Comparison of ENCODE assay signal across 9 cellular contexts in genomic region chr12:94872671-94873367, GRCh38.
DNase-seq lines count a peak whose midpoint lies in the region; ATAC-seq, FAIRE-seq and TF ChIP-seq lines count a peak whose summit lies in the region.
"Had no signal": no experiment of that assay in that cellular context is flagged by ENCODE, and none has a peak within 500 bp of the region (broad histone marks: within the 10 kb centered on the region; RNA-seq: fewer than 3 reads in every experiment).

No MANE protein-coding gene starts in this region.

- H3K23me2 ChIP-seq in H1 (ENCODE audit: low read depth, low read length): peaks cover 13% of the 10 kb centered on the region; the same call in 1 of the 2 replicates

- peaks cover 0 to 1% of the 10 kb centered on the region in 2 experiments for H4K20me1 ChIP-seq in H1 (replicated peaks in 1 of 2; ENCODE audit: control insufficient read depth in 1 of 2, insufficient read depth in 2 of 2, low read length in 2 of 2)

- no peak overlapping the region for H4K91ac ChIP-seq in H1 (replicated peaks; ENCODE audit: insufficient read length, low read length)

- CTCF ChIA-PET in GM10248 (lab: Yijun Ruan, JAX) (interaction anchor here (0.6 to 3.1 kb wide), 10 partner anchors 8 to 252 kb away, joined by 3 to 16 read pairs (median 5); no protein-coding TSS in a partner anchor), H1 (lab: Charles Lee; ENCODE audit: partially characterized antibody) (interaction anchor here (1.1 to 1.4 kb wide), 2 partner anchors 57 to 83 kb away, joined by 3 to 4 read pairs; no protein-coding TSS in a partner anchor)

- H2BK20ac ChIP-seq in H1 (ENCODE audit: low read length): no peak overlapping the region

- H3K36me3 ChIP-seq in H1 (ENCODE audit: control insufficient read depth in 2 of 4, insufficient read depth in 4 of 4, low read length in 3 of 4) (no peaks in the 10 kb centered on the region), neuron (ENCODE audit: insufficient read depth, low read length) (no peaks in the 10 kb centered on the region)

- H3K4me1 ChIP-seq in H1 (replicated peaks in 1 of 4; ENCODE audit: control insufficient read depth in 3 of 4, insufficient read depth in 4 of 4, low read length in 3 of 4) (peaks cover 0 to 4% (median 3%) of the 10 kb centered on the region in 4 experiments; a peak in 6 of 7 replicates), neuron (ENCODE audit: insufficient read depth, low read length) (peaks cover 6% of the 10 kb centered on the region)

- ATAC-seq in GM19467 (IDR thresholded peaks at IDR 0.05; ENCODE audit: unreplicated experiment) (peak; percentile 19), HG03469 (IDR thresholded peaks at IDR 0.05; ENCODE audit: unreplicated experiment) (peak; percentile 13)

- no peak overlapping the region for H2BK120ac ChIP-seq in H1 (replicated peaks; ENCODE audit: low read depth, low read length)

- H3K9me3 ChIP-seq in H1 (ENCODE audit: insufficient read depth in 2 of 2, low read depth in 1 of 2, low read length in 1 of 2) (no peaks in the 10 kb centered on the region), neuron (ENCODE audit: low read length) (no peaks in the 10 kb centered on the region)

- H2BK5ac ChIP-seq in H1 (ENCODE audit: low read depth, low read length): no peak overlapping the region

- no peak overlapping the region; the same call in 1 of the 2 replicates for H3K18ac ChIP-seq in H1 (ENCODE audit: extremely low read depth, low read length)

- no peak overlapping the region for H3K9ac ChIP-seq in H1 (replicated peaks in 1 of 4; ENCODE audit: extremely low read depth in 1 of 4, low read depth in 3 of 4, low read length in 3 of 4)

- H3K4me3 ChIP-seq in H1 (ENCODE audit: extremely low read depth in 1 of 4, insufficient read depth in 2 of 4, low read depth in 3 of 4, low read length in 4 of 4) (peak overlapping the region; percentile 52 to 68 (median 59)), neuron (ENCODE audit: low read length) (peak overlapping the region; percentile 32)
- H3K4me3 ChIP-seq: K562 had no signal

- H3K4me2 ChIP-seq in H1 (ENCODE audit: insufficient read depth in 1 of 2, low read depth in 2 of 2, low read length in 2 of 2): peak overlapping the region; percentile 80 to 95

- no peak overlapping the region for H3K27ac ChIP-seq in H1 (ENCODE audit: low read depth, low read length)

- TF ChIP-seq EP300 in H1 (IDR thresholded peaks at IDR 0.05; ENCODE audit: borderline replicate concordance in 1 of 2, low read depth in 2 of 2, low read length in 2 of 2): no peak

- POLR2A ChIA-PET in GM10248 (lab: Yijun Ruan, JAX) (no interaction called here), H1 (lab: Charles Lee; ENCODE audit: partially characterized antibody) (no interaction called here)

- peak overlapping the region; percentile 29; the same call in 1 of the 2 replicates for H4K8ac ChIP-seq in H1 (ENCODE audit: extremely low read depth, insufficient read depth, low read length)

- no peak overlapping the region for H2BK15ac ChIP-seq in H1 (ENCODE audit: low read length)

- H2AK5ac ChIP-seq in H1 (ENCODE audit: low read depth, low read length): no peak overlapping the region

- WGBS in H1 (ENCODE audit: extremely low coverage in 1 of 2, insufficient coverage in 1 of 2, insufficient read length in 1 of 2, insufficient replicate concordance in 2 of 2, low coverage in 1 of 2, low lambda C conversion rate in 2 of 2, missing lambda C conversion rate in 1 of 2), 2 experiments: 14% methylated on average over 29 of the region's 36 CpGs; no CpG with 5 or more reads in 1 of the 2 experiments

- DNase-seq in GM10248 (ENCODE audit: extremely low spot score): peak; percentile 37
- peak in 1 of 2 experiments; percentile 72 for DNase-seq in H1 (ENCODE audit: low read depth in 1 of 2, low spot score in 2 of 2)
- no peak for DNase-seq in LoVo (ENCODE audit: low spot score)
- DNase-seq in NOMO-1 treated with DMSO at 0.1 percent for 48 hours (lab: John Stamatoyannopoulos, UW; ENCODE audit: unreplicated experiment): no peak
- DNase-seq in SKM-1 (lab: John Stamatoyannopoulos, UW; ENCODE audit: unreplicated experiment): no peak

- H2AFZ ChIP-seq in H1 (ENCODE audit: low read length) (peak overlapping the region; percentile 20; the same call in 1 of the 2 replicates), neuron (ENCODE audit: low read depth, low read length) (peak overlapping the region; percentile 55)

- 0 out of 2 replicates have a peak overlapping the region, but pooled peaks have one; percentile 9 for H2BK12ac ChIP-seq in H1 (ENCODE audit: low read depth, low read length)

- H3K79me1 ChIP-seq in H1 (ENCODE audit: low read depth, low read length): no peaks in the 10 kb centered on the region

- no peak overlapping the region for H4K5ac ChIP-seq in H1 (ENCODE audit: insufficient read length, low read depth, low read length)

- H3K79me2 ChIP-seq in H1 (ENCODE audit: control insufficient read depth in 1 of 2, insufficient read depth in 2 of 2, low read length in 2 of 2): no peaks in the 10 kb centered on the region

- peaks cover 13 to 46% (median 38%) of the 10 kb centered on the region in 4 experiments for H3K27me3 ChIP-seq in H1 (replicated peaks in 1 of 4; ENCODE audit: control insufficient read depth in 3 of 4, extremely low read depth in 1 of 4, insufficient read depth in 3 of 4, low read length in 3 of 4)
- H3K27me3 ChIP-seq in neuron (ENCODE audit: insufficient read depth, low read length): peaks cover 54% of the 10 kb centered on the region

- no peak; a peak in 1 of 4 replicates for TF ChIP-seq RAD21 in H1 (IDR thresholded peaks at IDR 0.05 in 1 of 2, conservative IDR thresholded peaks at IDR 0.05 in 1 of 2; ENCODE audit: low read depth in 2 of 2, low read length in 2 of 2)

- no peak for TF ChIP-seq POLR2A in H1 (IDR thresholded peaks at IDR 0.05; ENCODE audit: control extremely low read depth in 1 of 2, low read depth in 2 of 2, low read length in 2 of 2)

- no peak overlapping the region for H3K23ac ChIP-seq in H1 (ENCODE audit: insufficient read length)

- no peak for FAIRE-seq in H1 (lab: Jason Lieb, UNC)
- FAIRE-seq: K562 had no signal

- no peak for TF ChIP-seq CTCF in GM10248 (IDR thresholded peaks at IDR 0.05; ENCODE audit: control extremely low read depth, extremely low read depth, low read depth, missing control alignments)
- peak in 1 of 3 experiments; percentile 2; a peak in 1 of 4 replicates for TF ChIP-seq CTCF in H1 (IDR thresholded peaks at IDR 0.05; ENCODE audit: control extremely low read depth in 1 of 3, insufficient read depth in 1 of 3, low read depth in 1 of 3, low read length in 3 of 3)

- H3K14ac ChIP-seq in H1 (ENCODE audit: insufficient read length): no peak overlapping the region

- H3K56ac ChIP-seq in H1 (replicated peaks; ENCODE audit: insufficient read length, low read depth, low read length): no peak overlapping the region

- no peak overlapping the region for H3K4ac ChIP-seq in H1 (replicated peaks; ENCODE audit: insufficient read length, low read depth, low read length)

TF ChIP-seq in H1, 55 proteins besides CTCF, POLR2A, EP300 and RAD21:
- TF ChIP-seq SIRT6 (IDR thresholded peaks at IDR 0.05; ENCODE audit: low read length): no peak
- no peak for TF ChIP-seq RXRA (IDR thresholded peaks at IDR 0.05; ENCODE audit: insufficient read depth, low read depth, low read length)
- TF ChIP-seq EZH2 (IDR thresholded peaks at IDR 0.05; ENCODE audit: low read depth, low read length, severe bottlenecking): peak; percentile 50
- TF ChIP-seq GABPA (IDR thresholded peaks at IDR 0.05; ENCODE audit: borderline replicate concordance, insufficient read depth, low read length): peak; percentile 49; the same call in 1 of the 2 replicates
- no peak for TF ChIP-seq POU5F1 (IDR thresholded peaks at IDR 0.05; ENCODE audit: low read depth, low read length)
- TF ChIP-seq MAX (IDR thresholded peaks at IDR 0.05): no peak
- no peak for TF ChIP-seq POLR2AphosphoS5 (IDR thresholded peaks at IDR 0.05; ENCODE audit: low read depth, low read length)
- no peak for TF ChIP-seq TAF1 (IDR thresholded peaks at IDR 0.05; ENCODE audit: low read depth, low read length)
- TF ChIP-seq CBX8 (IDR thresholded peaks at IDR 0.05; ENCODE audit: borderline replicate concordance, low read depth, low read length): no peak
- no peak for TF ChIP-seq SIN3A (conservative IDR thresholded peaks at IDR 0.05 in 1 of 2, IDR thresholded peaks at IDR 0.05 in 1 of 2; ENCODE audit: low read depth in 1 of 2, low read length in 2 of 2)
- no peak for TF ChIP-seq EGR1 (IDR thresholded peaks at IDR 0.05; ENCODE audit: borderline replicate concordance, low read depth, low read length)
- TF ChIP-seq E2F6 (IDR thresholded peaks at IDR 0.05): no peak
- TF ChIP-seq TEAD4 (IDR thresholded peaks at IDR 0.05; ENCODE audit: low read depth, low read length): no peak
- TF ChIP-seq SUZ12 (IDR thresholded peaks at IDR 0.05; ENCODE audit: low read length): peak; percentile 56
- no peak for TF ChIP-seq FOSL1 (IDR thresholded peaks at IDR 0.05; ENCODE audit: insufficient read depth, low read depth, low read length)
- TF ChIP-seq MAFK (IDR thresholded peaks at IDR 0.05; ENCODE audit: low read depth, low read length): no peak
